3 cellular contexts compared by ENCODE assay signal in genomic region chr2:154459286-154459685, GRCh38.
"Had no signal": no experiment of that assay in that cellular context is flagged by ENCODE, and none has a peak within 500 bp of the region (broad histone marks: within the 10 kb centered on the region; RNA-seq: fewer than 3 reads in every experiment).

No MANE protein-coding gene starts in this region.

- H3K4me3 ChIP-seq: GM12878 had no signal

- DNase-seq: GDM1, GF-D8 had no signal

- ATAC-seq: GM12878 had no signal
